Comparison of ENCODE assay signal across 19 cellular contexts in genomic region chr2:27497288-27497627, GRCh38. TPM values are rescaled to one million over a fixed set of nuclear protein-coding genes. Genes with fewer than 3 reads are reported as not detected.
DNase-seq lines count a peak whose midpoint lies in the region; ATAC-seq and TF ChIP-seq lines count a peak whose summit lies in the region.
"Had no signal": no experiment of that assay in that cellular context is flagged by ENCODE, and none has a peak within 500 bp of the region (broad histone marks: within the 10 kb centered on the region; RNA-seq: fewer than 3 reads in every experiment).

No MANE protein-coding gene starts in this region.

- no peak overlapping the region for H3K4ac ChIP-seq in neuronal stem cell (ENCODE audit: low read length)

- peak overlapping the region; percentile 70 for H3K9ac ChIP-seq in neuronal stem cell (ENCODE audit: low read depth, low read length, poor library complexity)

- H3K27me3 ChIP-seq in hepatocyte = no peaks in the 10 kb centered on the region
- H3K27me3 ChIP-seq in neuronal stem cell (ENCODE audit: control insufficient read depth in 3 of 3, insufficient read depth in 3 of 3, low read depth in 1 of 3, low read length in 3 of 3) = peaks cover 0 to 62% (median 10%) of the 10 kb centered on the region in 3 experiments

- 86% methylated on average over 4 of the region's 4 CpGs for WGBS in hepatocyte (ENCODE audit: low lambda C conversion rate, missing lambda C conversion rate)
- WGBS in neuronal stem cell (ENCODE audit: extremely low coverage in 2 of 2, insufficient read length in 2 of 2, insufficient replicate concordance in 1 of 2), 2 donors = no CpG with 5 or more reads among the region's 4 CpGs

- DNase-seq in Calu3 (no peak), hepatocyte (ENCODE audit: low spot score) (no peak), neuronal stem cell (ENCODE audit: low spot score) (no peak), superior temporal gyrus (ENCODE audit: extremely low spot score) (no peak), AML-193 (lab: John Stamatoyannopoulos, UW) (no peak)
- DNase-seq: DMS79; KBM-7; NCI-H1436 treated with DMSO at 0.1 percent for 48 hours; NCI-H2081; NCI-H2227 treated with DMSO at 0.1 percent for 48 hours; NCI-H526; NK-92 treated with Interleukin-12 subunit alpha and Interleukin-12 subunit beta, amount 100 ng/mL, for 24 hours had no signal

- CTCF ChIA-PET in Calu3 (lab: Charles Lee) = no interaction called here

- no peak overlapping the region for H4K8ac ChIP-seq in neuronal stem cell (ENCODE audit: low read depth, low read length)

- ATAC-seq in HG03025 (IDR thresholded peaks at IDR 0.05; ENCODE audit: low FRiP score, unreplicated experiment) = no peak
- ATAC-seq in HG03045 (IDR thresholded peaks at IDR 0.05; ENCODE audit: unreplicated experiment) = no peak
- ATAC-seq: GM12878 had no signal

- no TSS peak for BruUV-seq in Calu3 (replicated peaks; lab: Mats Ljungman, UMichigan)

- H3K36me3 ChIP-seq in hepatocyte (replicated peaks; ENCODE audit: insufficient read depth, low read depth) (no peaks in the 10 kb centered on the region), neuronal stem cell (replicated peaks in 1 of 2; ENCODE audit: control insufficient read depth in 2 of 2, insufficient read depth in 2 of 2, low read length in 2 of 2) (no peaks in the 10 kb centered on the region)
- H3K36me3 ChIP-seq: HAP-1 had no signal

- intact Hi-C loops in Calu3 (cut with micrococcal nuclease; ENCODE audit: unreplicated experiment) = loop anchor here (10.0 kb wide), 1 partner anchor 128 kb away; the partner anchor contains the start of genes CCDC121 and GPN1

- H3K27ac Mint-ChIP-seq in Calu3 (ENCODE audit: unreplicated experiment) (peak overlapping the region; percentile 79), brain (no peak overlapping the region)

- no peak overlapping the region for H3K4me3 ChIP-seq in hepatocyte
- H3K4me3 ChIP-seq in neuronal stem cell (ENCODE audit: low read length in 2 of 2) = no peak overlapping the region
- H3K4me3 ChIP-seq: GM12878, HAP-1 had no signal

- peak overlapping the region; percentile 28 for H2AK5ac ChIP-seq in neuronal stem cell (ENCODE audit: low read depth, low read length)

- H3K36me3 Mint-ChIP-seq in Calu3 (ENCODE audit: insufficient read depth, unreplicated experiment) (peaks cover 25% of the 10 kb centered on the region), brain (peaks cover 8% of the 10 kb centered on the region)

- H3K4me2 ChIP-seq in hepatocyte = peak overlapping the region; percentile 25
- no peak overlapping the region for H3K4me2 ChIP-seq in neuronal stem cell (ENCODE audit: insufficient read depth, low read length, poor library complexity, severe bottlenecking)

- no peak overlapping the region for H4K91ac ChIP-seq in neuronal stem cell (ENCODE audit: low read depth, low read length, poor library complexity)

- H3K4me1 Mint-ChIP-seq in Calu3 (ENCODE audit: low read depth, unreplicated experiment) = peaks cover 45% of the 10 kb centered on the region
- H3K4me1 Mint-ChIP-seq in brain = peaks cover 24% of the 10 kb centered on the region

- no peaks in the 10 kb centered on the region for H3K79me1 ChIP-seq in neuronal stem cell (ENCODE audit: low read depth, low read length)

- H4K20me1 ChIP-seq in hepatocyte (ENCODE audit: insufficient read depth, poor library complexity, severe bottlenecking) = no peaks in the 10 kb centered on the region

- H3K27ac ChIP-seq in hepatocyte (peak overlapping the region; percentile 64), neuronal stem cell (replicated peaks; ENCODE audit: low read length) (no peak overlapping the region)

- H3K9me3 ChIP-seq in hepatocyte (ENCODE audit: low read depth) (no peaks in the 10 kb centered on the region), neuronal stem cell (replicated peaks in 1 of 2; ENCODE audit: control insufficient read depth in 2 of 2, insufficient read depth in 1 of 2, low read depth in 1 of 2, low read length in 2 of 2) (no peaks in the 10 kb centered on the region)
- H3K9me3 ChIP-seq: Caco-2, HAP-1 had no signal

- no peak overlapping the region for H3K14ac ChIP-seq in neuronal stem cell (ENCODE audit: low read length)

- H3K9me3 Mint-ChIP-seq in Calu3 (ENCODE audit: low read depth, unreplicated experiment) (no peaks in the 10 kb centered on the region), brain (peaks cover 0 to 3% (median 0%) of the 10 kb centered on the region in 5 experiments)

- H3K4me3 Mint-ChIP-seq in Calu3 (ENCODE audit: low read depth, unreplicated experiment) (peak overlapping the region; percentile 85), brain (peak overlapping the region; percentile 36 to 77 (median 54))

- H3K4me1 ChIP-seq in hepatocyte (ENCODE audit: insufficient read depth) (peaks cover 5% of the 10 kb centered on the region), neuronal stem cell (ENCODE audit: control insufficient read depth in 2 of 2, insufficient read depth in 1 of 2, low read depth in 1 of 2, low read length in 2 of 2) (peaks cover 6% of the 10 kb centered on the region in 2 donors)

- no peak for TF ChIP-seq CTCF in Calu3 (IDR thresholded peaks at IDR 0.05; ENCODE audit: unreplicated experiment)
- TF ChIP-seq CTCF in brain (conservative IDR thresholded peaks at IDR 0.05) = no peak
- TF ChIP-seq CTCF in hepatocyte (IDR thresholded peaks at IDR 0.05; ENCODE audit: poor library complexity) = no peak

- H3K9me2 ChIP-seq in hepatocyte (replicated peaks; ENCODE audit: insufficient read depth) = no peaks in the 10 kb centered on the region

- no peak overlapping the region for H2BK5ac ChIP-seq in neuronal stem cell (ENCODE audit: low read length)

- H3K23ac ChIP-seq in neuronal stem cell (ENCODE audit: low read depth, low read length, poor library complexity) = no peak overlapping the region

- H2AFZ ChIP-seq in hepatocyte (no peak overlapping the region), neuronal stem cell (ENCODE audit: low read length) (no peak overlapping the region)

- H2BK12ac ChIP-seq in neuronal stem cell (ENCODE audit: low read length) = no peak overlapping the region

- no peak overlapping the region for H2BK15ac ChIP-seq in neuronal stem cell (ENCODE audit: low read length)

- H3K27me3 Mint-ChIP-seq in Calu3 (ENCODE audit: unreplicated experiment) = no peaks in the 10 kb centered on the region
- H3K27me3 Mint-ChIP-seq in brain = peaks cover 24% of the 10 kb centered on the region

- H3K18ac ChIP-seq in neuronal stem cell (ENCODE audit: low read length) = no peak overlapping the region

- no peak overlapping the region for H2BK120ac ChIP-seq in neuronal stem cell (ENCODE audit: low read depth, low read length)

- no peaks in the 10 kb centered on the region for H3K79me2 ChIP-seq in hepatocyte

RNA-seq across cellular contexts. Expression of gene GCKR, which starts 0.6 kb away (rescaled TPM):
- 17.8 and 26.8 TPM in 2 replicates for total RNA-seq in Calu3 (2022)
- polyA plus RNA-seq in brain (ENCODE audit: insufficient read depth, low read depth, low replicate concordance) = not detected
- total RNA-seq in hepatocyte = 7.2 and 7.4 TPM in 2 replicates
- 7.6 and 8.7 TPM in 2 replicates for polyA plus RNA-seq in hepatocyte
- 0.36 TPM for polyA plus RNA-seq in neuronal stem cell (2013, experiment 1 of 2)
- 0.26 TPM for polyA plus RNA-seq in neuronal stem cell (2013, experiment 2 of 2)
- total RNA-seq: Caco-2, G401, GM12878 had no signal
- polyA plus RNA-seq: GM12878 had no signal

RNA-seq across cellular contexts. Expression of gene FNDC4, which starts 2.3 kb away (rescaled TPM):
- 5.3 and 7.2 TPM in 2 replicates for total RNA-seq in Calu3 (2022)
- polyA plus RNA-seq in brain (ENCODE audit: insufficient read depth, low read depth, low replicate concordance) = 23.0 TPM
- 15.6 and 16.3 TPM in 2 replicates for total RNA-seq in hepatocyte
- polyA plus RNA-seq in hepatocyte = 21.4 and 24.2 TPM in 2 replicates
- 19.2 TPM for polyA plus RNA-seq in neuronal stem cell (2013, experiment 1 of 2)
- polyA plus RNA-seq in neuronal stem cell (2013, experiment 2 of 2) = 17.6 TPM
- polyA plus RNA-seq: GM12878 had no signal

RNA-seq across cellular contexts. Expression of gene IFT172, which starts 7.7 kb away (rescaled TPM):
- total RNA-seq in Calu3 (2022) = 37.5 and 41.7 TPM in 2 replicates
- polyA plus RNA-seq in brain (ENCODE audit: insufficient read depth, low read depth, low replicate concordance) = 14.6 TPM
- total RNA-seq in hepatocyte = 12.2 and 13.0 TPM in 2 replicates
- polyA plus RNA-seq in hepatocyte = 13.3 and 14.4 TPM in 2 replicates
- 8.4 TPM for polyA plus RNA-seq in neuronal stem cell (2013, experiment 1 of 2)
- polyA plus RNA-seq in neuronal stem cell (2013, experiment 2 of 2) = 8.7 TPM

RNA-seq across cellular contexts. Expression of gene KRTCAP3, which starts 55.1 kb away (rescaled TPM):
- 71.8 and 74.0 TPM in 2 replicates for total RNA-seq in Calu3 (2022)
- 14.7 TPM for polyA plus RNA-seq in brain (ENCODE audit: insufficient read depth, low read depth, low replicate concordance)
- total RNA-seq in hepatocyte = 11.4 and 19.3 TPM in 2 replicates
- polyA plus RNA-seq in hepatocyte = 21.0 and 23.3 TPM in 2 replicates
- 5.7 TPM for polyA plus RNA-seq in neuronal stem cell (2013, experiment 1 of 2)
- polyA plus RNA-seq in neuronal stem cell (2013, experiment 2 of 2) = 5.2 TPM
- total RNA-seq: G401 had no signal
